ENCODE assay signal across 14 cellular contexts in the genomic region with DNA sequence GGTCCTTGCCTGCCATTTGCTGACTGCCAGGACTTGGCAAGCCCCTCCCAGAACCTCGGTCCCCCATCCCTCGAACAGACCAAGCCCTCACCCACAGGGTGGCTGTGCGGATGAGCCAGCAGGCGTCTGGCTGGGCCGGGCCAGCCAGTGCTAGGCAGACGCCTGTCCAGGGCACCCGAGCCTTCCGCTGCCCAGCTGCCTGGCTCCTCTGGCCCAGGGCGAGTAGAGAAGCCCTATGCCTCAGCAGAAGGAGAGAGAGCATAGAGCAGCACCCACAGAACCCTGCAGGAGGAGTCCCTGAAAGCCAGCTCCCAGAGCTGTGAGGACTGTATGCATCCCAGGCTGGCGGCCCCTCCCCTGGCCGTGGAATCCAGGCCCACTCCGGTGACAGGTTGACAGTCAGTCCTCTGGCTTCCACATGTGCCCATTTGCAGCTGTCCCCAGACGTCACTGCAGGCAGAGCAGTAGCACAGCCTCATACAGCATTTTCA.
DNase-seq lines count a peak whose midpoint lies in the region; ATAC-seq and TF ChIP-seq lines count a peak whose summit lies in the region.
"Had no signal": no experiment of that assay in that cellular context is flagged by ENCODE, and none has a peak within 500 bp of the region (broad histone marks: within the 10 kb centered on the region; RNA-seq: fewer than 3 reads in every experiment).

No MANE protein-coding gene starts in this region.

- TF ChIP-seq EP300 in sigmoid colon (IDR thresholded peaks at IDR 0.05): no peak

- no peaks in the 10 kb centered on the region for H3K79me1 ChIP-seq in IMR-90 (ENCODE audit: low read depth in 1 of 2, low read length in 2 of 2)
- no peaks in the 10 kb centered on the region for H3K79me1 ChIP-seq in mesendoderm (ENCODE audit: low read length)

- H2BK20ac ChIP-seq in IMR-90 (ENCODE audit: low read depth, low read length): no peak overlapping the region

- H3K4me3 ChIP-seq in IMR-90 (ENCODE audit: insufficient read depth, low read depth, low read length) (no peak overlapping the region), sigmoid colon (no peak overlapping the region), spleen (no peak overlapping the region), mesendoderm (ENCODE audit: low read length) (no peak overlapping the region)

- no TSS peak for BruUV-seq in IMR-90 (replicated peaks; lab: Mats Ljungman, UMichigan)

- H3K18ac ChIP-seq in IMR-90 (ENCODE audit: low read depth, low read length) (no peak overlapping the region), mesendoderm (ENCODE audit: low read length) (no peak overlapping the region)

- no peak overlapping the region for H2AK9ac ChIP-seq in IMR-90 (replicated peaks; ENCODE audit: low read depth, low read length, poor library complexity)

- H2AK5ac ChIP-seq in IMR-90 (ENCODE audit: low read depth, low read length): no peak overlapping the region
- no peak overlapping the region for H2AK5ac ChIP-seq in mesendoderm (ENCODE audit: low read length)

- H3K9me1 ChIP-seq in IMR-90 (ENCODE audit: insufficient read depth, low read length): no peaks in the 10 kb centered on the region

- TF ChIP-seq POLR2A in IMR-90 (IDR thresholded peaks at IDR 0.05; ENCODE audit: low read depth, low read length) (no peak), sigmoid colon (IDR thresholded peaks at IDR 0.05) (no peak), spleen (IDR thresholded peaks at IDR 0.05) (no peak)

- H3K9ac ChIP-seq in IMR-90 (ENCODE audit: low read depth, low read length) (no peak overlapping the region), mesendoderm (ENCODE audit: low read length) (no peak overlapping the region)

- H3K4me2 ChIP-seq in IMR-90 (ENCODE audit: low read depth, low read length) (no peak overlapping the region), mesendoderm (ENCODE audit: low read length) (no peak overlapping the region)

- H3K4me1 ChIP-seq in IMR-90 (ENCODE audit: control insufficient read depth, insufficient read depth, low read length) (peaks cover 2% of the 10 kb centered on the region; the same call in 1 of the 2 replicates), sigmoid colon (peaks cover 0 to 4% (median 0%) of the 10 kb centered on the region in 4 donors), spleen (peaks cover 0 to 12% (median 5%) of the 10 kb centered on the region in 6 donors), mesendoderm (ENCODE audit: control insufficient read depth, low read depth, low read length) (no peaks in the 10 kb centered on the region)
- H3K4me1 ChIP-seq: BE2C had no signal

- DNase-seq in IMR-90: no peak
- DNase-seq in mesenteric fat pad (ENCODE audit: low spot score): peak; percentile 87
- DNase-seq in sigmoid colon: peak; percentile 55
- no peak for DNase-seq in spleen
- no peak for DNase-seq in stimulated activated naive CD4-positive, alpha-beta T cell (lab: John Stamatoyannopoulos, UW)
- no peak for DNase-seq in NCI-H2227 (lab: John Stamatoyannopoulos, UW; ENCODE audit: unreplicated experiment)
- DNase-seq in mesendoderm: no peak
- DNase-seq: BE2C, DMS79, HCEC 1CT, HFFc6 had no signal

- H3K36me3 ChIP-seq in IMR-90 (ENCODE audit: control insufficient read depth, insufficient read depth, low read length) (no peaks in the 10 kb centered on the region), sigmoid colon (no peaks in the 10 kb centered on the region), spleen (no peaks in the 10 kb centered on the region), mesendoderm (ENCODE audit: control insufficient read depth, insufficient read depth, low read length) (no peaks in the 10 kb centered on the region)
- H3K36me3 ChIP-seq: BE2C had no signal

- dilution Hi-C loops in IMR-90 (cut with HindIII; ENCODE audit: low sequenced_read_pairs, unreplicated experiment): no loop called here

- WGBS in IMR-90 (ENCODE audit: extremely low coverage in 2 of 2, insufficient read length in 1 of 2), 2 experiments: 96% methylated on average over 4 of the region's 13 CpGs; no CpG with 5 or more reads in 1 of the 2 experiments
- WGBS in sigmoid colon, 2 donors: 86 to 88% methylated on average over 13 of the region's 13 CpGs
- 85 to 94% (median 87%) methylated on average over 2 to 13 of the region's 13 CpGs for WGBS in spleen, 5 donors
- WGBS in mesendoderm (ENCODE audit: extremely low coverage, insufficient coverage, low lambda C conversion rate): no CpG with 5 or more reads among the region's 13 CpGs

- H4K20me1 ChIP-seq in IMR-90 (ENCODE audit: insufficient read depth, low read length): no peaks in the 10 kb centered on the region

- H4K8ac ChIP-seq in IMR-90 (ENCODE audit: low read depth in 2 of 2, low read length in 2 of 2) (no peak overlapping the region), mesendoderm (ENCODE audit: low read depth, low read length) (no peak overlapping the region)

- H3K79me2 ChIP-seq in mesendoderm (ENCODE audit: control insufficient read depth, insufficient read depth, low read length): no peaks in the 10 kb centered on the region

- no peak overlapping the region for H2BK120ac ChIP-seq in IMR-90 (ENCODE audit: low read depth, low read length)
- no peak overlapping the region for H2BK120ac ChIP-seq in mesendoderm (ENCODE audit: low read depth, low read length)

- TF ChIP-seq RAD21 in IMR-90 (IDR thresholded peaks at IDR 0.05; ENCODE audit: low read length): no peak

- in situ Hi-C loops in IMR-90 (cut with MboI; ENCODE audit: low sequenced_read_pairs): no loop called here

- H3K27me3 ChIP-seq in IMR-90 (ENCODE audit: control insufficient read depth, insufficient read depth, low read length) (peaks cover 18% of the 10 kb centered on the region), sigmoid colon (peaks cover 0 to 31% (median 21%) of the 10 kb centered on the region in 3 donors), spleen (replicated peaks in 1 of 7) (peaks cover 0 to 92% (median 24%) of the 10 kb centered on the region in 7 donors), mesendoderm (ENCODE audit: insufficient read depth, low read length, poor library complexity) (no peaks in the 10 kb centered on the region)
- H3K27me3 ChIP-seq: BE2C had no signal

- H2BK15ac ChIP-seq in IMR-90 (ENCODE audit: low read depth, low read length) (no peak overlapping the region), mesendoderm (replicated peaks; ENCODE audit: low read depth) (no peak overlapping the region)

- no peak overlapping the region for H2BK5ac ChIP-seq in IMR-90 (ENCODE audit: low read depth, low read length, poor library complexity, severe bottlenecking)
- no peak overlapping the region for H2BK5ac ChIP-seq in mesendoderm (ENCODE audit: low read length)

- no peak overlapping the region for H3K27ac ChIP-seq in IMR-90 (ENCODE audit: insufficient read depth, low read length)
- no peak overlapping the region for H3K27ac ChIP-seq in sigmoid colon
- H3K27ac ChIP-seq in spleen: no peak overlapping the region
- no peak overlapping the region for H3K27ac ChIP-seq in mesendoderm (ENCODE audit: low read depth, low read length)
- H3K27ac ChIP-seq: C4-2B had no signal

- H3K14ac ChIP-seq in IMR-90 (replicated peaks; ENCODE audit: low read depth, low read length): no peak overlapping the region

- POLR2A ChIA-PET in IMR-90 (lab: Charles Lee; ENCODE audit: unreplicated experiment): no interaction called here

- CTCF ChIA-PET in IMR-90 (lab: Yijun Ruan, JAX): no interaction called here

- peak overlapping the region; percentile 40; the same call in 1 of the 2 replicates for H4K91ac ChIP-seq in IMR-90 (ENCODE audit: insufficient read depth, low read depth, low read length)

- H2AFZ ChIP-seq in IMR-90 (replicated peaks; ENCODE audit: low read length, poor library complexity): no peak overlapping the region

- no peak for ATAC-seq in IMR-90 (ENCODE audit: low read depth)
- ATAC-seq in SK-N-SH treated with all-trans-retinoic acid at 6 μM for 48 hours: peak; percentile 12; the same call in 1 of the 3 replicates
- ATAC-seq: HepG2 had no signal

- TF ChIP-seq CTCF in IMR-90 (conservative IDR thresholded peaks at IDR 0.05; ENCODE audit: low read depth, low read length): no peak
- TF ChIP-seq CTCF in sigmoid colon (IDR thresholded peaks at IDR 0.05): no peak
- TF ChIP-seq CTCF in spleen (IDR thresholded peaks at IDR 0.05 in 8 of 11, conservative IDR thresholded peaks at IDR 0.05 in 3 of 11): no peak

- no peak overlapping the region for H4K5ac ChIP-seq in IMR-90 (ENCODE audit: low read depth, low read length)
- no peak overlapping the region for H4K5ac ChIP-seq in mesendoderm (ENCODE audit: low read length)

- H3K23ac ChIP-seq in IMR-90 (ENCODE audit: low read depth, low read length): no peak overlapping the region
- H3K23ac ChIP-seq in mesendoderm (ENCODE audit: low read length): no peak overlapping the region

- H3K56ac ChIP-seq in IMR-90 (ENCODE audit: extremely low read depth, insufficient read depth, low read length): no peak overlapping the region
- no peak overlapping the region for H3K56ac ChIP-seq in mesendoderm (ENCODE audit: low read length)

- intact Hi-C loops in IMR-90 (cut with micrococcal nuclease) (loop anchor here (10.0 kb wide), 2 partner anchors 919 to 969 kb away; a partner anchor contains a TSS), sigmoid colon (cut with DNase I) (no loop called here), spleen (cut with DNase I; ENCODE audit: low total_unique reads) (no loop called here)

- H3K4ac ChIP-seq in IMR-90 (ENCODE audit: low read depth, low read length): no peak overlapping the region
- H3K4ac ChIP-seq in mesendoderm (ENCODE audit: low read depth, low read length): no peak overlapping the region

- H3K9me3 ChIP-seq in IMR-90 (ENCODE audit: control insufficient read depth, insufficient read depth, low read length) (no peaks in the 10 kb centered on the region; the same call in 1 of the 2 replicates), sigmoid colon (no peaks in the 10 kb centered on the region), spleen (no peaks in the 10 kb centered on the region)
- H3K9me3 ChIP-seq: BE2C had no signal

TF ChIP-seq in IMR-90, 13 proteins besides CTCF, POLR2A, EP300 and RAD21 (continues in another document):
- no peak for TF ChIP-seq FOS (IDR thresholded peaks at IDR 0.05; ENCODE audit: low read depth, low read length)
- TF ChIP-seq BHLHE40 (IDR thresholded peaks at IDR 0.05; ENCODE audit: low read depth, low read length): no peak
- TF ChIP-seq CHD1 (IDR thresholded peaks at IDR 0.05; ENCODE audit: low read depth, low read length): no peak
- no peak for TF ChIP-seq NFE2L2 (IDR thresholded peaks at IDR 0.05; ENCODE audit: low read depth, low read length)
- TF ChIP-seq RFX5 (IDR thresholded peaks at IDR 0.05; ENCODE audit: low read depth, low read length): no peak
- no peak for TF ChIP-seq MXI1 (IDR thresholded peaks at IDR 0.05; ENCODE audit: borderline replicate concordance, low read depth, low read length)

TF ChIP-seq in SK-N-SH treated with all-trans-retinoic acid at 6 μM for 48 hours, 23 proteins besides CTCF, POLR2A, EP300 and RAD21 (continues in another document):
- TF ChIP-seq ZFP30 (CRISPR knock-in tag; IDR thresholded peaks at IDR 0.05): no peak

Comparison
In these comparisons a context has a peak if more than half of its experiments do, and no peak if none do; other contexts are left out.
1. DNase-seq: peak in mesenteric fat pad (single experiment) and sigmoid colon (single experiment); none in IMR-90 (single experiment), spleen (single experiment), stimulated activated naive CD4-positive, alpha-beta T cell (0 of 6), NCI-H2227 (single experiment) and mesendoderm (single experiment).